In the genomic region with DNA sequence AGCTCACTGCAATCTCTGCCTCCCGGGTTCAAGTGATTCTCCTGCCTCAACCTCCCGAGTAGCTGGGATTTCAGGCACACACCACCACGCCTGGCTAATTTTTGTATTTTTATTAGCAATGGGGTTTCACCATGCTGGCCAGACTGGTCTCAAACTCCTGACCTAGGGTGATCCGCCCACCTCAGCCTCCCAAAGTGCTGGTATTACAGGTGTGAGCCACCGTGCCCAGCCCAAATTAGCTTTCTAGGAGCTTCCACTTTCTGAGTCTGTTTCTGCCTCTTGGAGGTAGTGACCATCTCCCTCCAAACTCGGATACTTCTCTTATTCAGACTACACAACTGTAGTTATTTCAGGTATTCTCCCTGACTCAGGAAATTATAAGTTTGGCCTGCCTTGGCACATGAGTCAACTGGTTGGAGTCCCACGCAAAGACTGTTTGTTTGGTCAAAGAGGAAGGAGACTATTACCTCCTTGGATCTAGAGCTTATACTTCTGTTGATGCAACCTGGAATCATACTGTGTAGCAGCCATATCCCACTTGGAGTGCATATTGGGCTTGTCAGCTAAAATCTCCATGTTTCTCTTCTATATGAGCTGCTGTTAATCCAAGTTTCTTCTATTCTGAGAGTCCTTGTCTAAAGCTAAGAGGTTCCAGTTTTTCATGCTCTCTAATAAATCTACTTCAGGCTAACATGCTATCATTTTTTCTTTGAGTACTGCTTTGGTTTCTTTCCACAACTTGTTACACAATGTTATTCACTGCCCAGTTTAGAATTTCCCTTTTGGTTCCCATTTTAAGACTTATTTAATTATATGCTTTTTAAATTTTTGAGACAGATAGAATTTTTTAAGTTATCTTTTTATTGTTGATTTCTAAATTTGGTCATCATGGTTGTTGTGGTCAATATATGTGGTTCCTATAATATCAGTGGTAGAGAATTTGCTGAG, we compare ENCODE assay signal across 11 cellular contexts. TPM values are rescaled to one million over a fixed set of nuclear protein-coding genes. Genes with fewer than 3 reads are reported as not detected.
DNase-seq lines count a peak whose midpoint lies in the region; ATAC-seq, FAIRE-seq and TF ChIP-seq lines count a peak whose summit lies in the region.
"Had no signal": no experiment of that assay in that cellular context is flagged by ENCODE, and none has a peak within 500 bp of the region (broad histone marks: within the 10 kb centered on the region; RNA-seq: fewer than 3 reads in every experiment).

No MANE protein-coding gene starts in this region.

- no peak overlapping the region for H2BK120ac ChIP-seq in IMR-90 (ENCODE audit: low read depth, low read length)
- H2BK120ac ChIP-seq in mesenchymal stem cell (ENCODE audit: low read depth, low read length) = no peak overlapping the region

- TF ChIP-seq POLR2A in IMR-90 (IDR thresholded peaks at IDR 0.05; ENCODE audit: low read depth, low read length) = no peak
- TF ChIP-seq POLR2A in breast epithelium (IDR thresholded peaks at IDR 0.05) = no peak

- H3K14ac ChIP-seq in IMR-90 (replicated peaks; ENCODE audit: low read depth, low read length) = peak overlapping the region; percentile 1; the same call in 1 of the 2 replicates
- no peak overlapping the region for H3K14ac ChIP-seq in mesenchymal stem cell (ENCODE audit: low read length in 2 of 2)

- intact Hi-C loops in IMR-90 (cut with micrococcal nuclease) = no loop called here
- intact Hi-C loops in breast epithelium (cut with DNase I; ENCODE audit: low total_unique reads) = loop anchor here (10.0 kb wide), 1 partner anchor 66 kb away; no protein-coding TSS in a partner anchor

- H3K23ac ChIP-seq in IMR-90 (ENCODE audit: low read depth, low read length) (peak overlapping the region; percentile 6; the same call in 1 of the 2 replicates), mesenchymal stem cell (ENCODE audit: low read length in 2 of 2) (no peak overlapping the region)

- H4K8ac ChIP-seq in IMR-90 (ENCODE audit: low read depth in 2 of 2, low read length in 2 of 2) (peak overlapping the region in 1 of 2 experiments; percentile 10; a peak in 1 of 4 replicates), mesenchymal stem cell (ENCODE audit: low read length) (no peak overlapping the region)

- 100% methylated on average over 2 of the region's 7 CpGs; no CpG with 5 or more reads in 1 of the 2 experiments for WGBS in IMR-90 (ENCODE audit: extremely low coverage in 2 of 2, insufficient read length in 1 of 2), 2 experiments
- WGBS in mesenchymal stem cell = 84% methylated on average over 7 of the region's 7 CpGs

- peak overlapping the region; percentile 22 for H2BK5ac ChIP-seq in IMR-90 (ENCODE audit: low read depth, low read length, poor library complexity, severe bottlenecking)
- no peak overlapping the region for H2BK5ac ChIP-seq in mesenchymal stem cell (ENCODE audit: low read depth, low read length, poor library complexity, severe bottlenecking)

- TF ChIP-seq RAD21 in IMR-90 (IDR thresholded peaks at IDR 0.05; ENCODE audit: low read length) = no peak

- TF ChIP-seq CTCF in IMR-90 (conservative IDR thresholded peaks at IDR 0.05; ENCODE audit: low read depth, low read length) = no peak
- TF ChIP-seq CTCF in breast epithelium (IDR thresholded peaks at IDR 0.05) = no peak

- H3K4me2 ChIP-seq in IMR-90 (ENCODE audit: low read depth, low read length) (peak overlapping the region; percentile 20; the same call in 1 of the 2 replicates), mesenchymal stem cell (ENCODE audit: low read length, poor library complexity, severe bottlenecking) (no peak overlapping the region)

- DNase-seq in 8988T (peak; percentile 47), IMR-90 (peak; percentile 48), breast epithelium (ENCODE audit: low spot score in 2 of 2) (no peak), mesenchymal stem cell (no peak), frontal cortex (ENCODE audit: low spot score in 2 of 2) (no peak), dedifferentiated amniotic fluid mesenchymal stem cell (ENCODE audit: extremely low spot score) (no peak)
- DNase-seq: RPMI8226 had no signal

- in situ Hi-C loops in IMR-90 (cut with MboI; ENCODE audit: low sequenced_read_pairs) = no loop called here

- H3K4ac ChIP-seq in IMR-90 (ENCODE audit: low read depth, low read length) (peak overlapping the region; percentile 42; the same call in 1 of the 2 replicates), mesenchymal stem cell (ENCODE audit: low read depth in 1 of 2, low read length in 2 of 2) (no peak overlapping the region)

- peak; percentile 30; the same call in 1 of the 2 replicates for ATAC-seq in IMR-90 (ENCODE audit: low read depth)
- no peak for ATAC-seq in HG03097 (IDR thresholded peaks at IDR 0.05; ENCODE audit: low FRiP score, unreplicated experiment)
- no peak for ATAC-seq in HG02852 (IDR thresholded peaks at IDR 0.05; ENCODE audit: unreplicated experiment)

- H2BK12ac ChIP-seq in mesenchymal stem cell (ENCODE audit: low read length in 2 of 2) = no peak overlapping the region

- H2AFZ ChIP-seq in IMR-90 (replicated peaks; ENCODE audit: low read length, poor library complexity) = no peak overlapping the region
- no peak overlapping the region for H2AFZ ChIP-seq in mesenchymal stem cell (ENCODE audit: low read depth, low read length)

- peaks cover 11 to 92% of the 10 kb centered on the region in 2 experiments for H3K79me1 ChIP-seq in IMR-90 (ENCODE audit: low read depth in 1 of 2, low read length in 2 of 2)
- H3K79me1 ChIP-seq in mesenchymal stem cell (replicated peaks; ENCODE audit: low read length, poor library complexity, severe bottlenecking) = peaks cover 7% of the 10 kb centered on the region

- POLR2A ChIA-PET in IMR-90 (lab: Charles Lee; ENCODE audit: unreplicated experiment) = interaction anchor here (1.6 kb wide), 1 partner anchor 78 kb away, joined by 4 read pairs; no protein-coding TSS in a partner anchor

- H3K27ac ChIP-seq in IMR-90 (ENCODE audit: insufficient read depth, low read length) (peak overlapping the region; percentile 43; the same call in 1 of the 2 replicates), breast epithelium (peak overlapping the region; percentile 97 to 100), mesenchymal stem cell (ENCODE audit: low read length, poor library complexity, severe bottlenecking) (no peak overlapping the region)
- H3K27ac ChIP-seq: testis had no signal

- no peaks in the 10 kb centered on the region for H3K9me3 ChIP-seq in IMR-90 (ENCODE audit: control insufficient read depth, insufficient read depth, low read length)
- no peaks in the 10 kb centered on the region for H3K9me3 ChIP-seq in breast epithelium
- no peaks in the 10 kb centered on the region for H3K9me3 ChIP-seq in mesenchymal stem cell (ENCODE audit: control insufficient read depth, low read length)
- H3K9me3 ChIP-seq: testis had no signal

- H4K5ac ChIP-seq in IMR-90 (ENCODE audit: low read depth, low read length) = peak overlapping the region; percentile 56

- H3K4me1 ChIP-seq in IMR-90 (ENCODE audit: control insufficient read depth, insufficient read depth, low read length) (peaks cover 29% of the 10 kb centered on the region), breast epithelium (peaks cover 0 to 11% of the 10 kb centered on the region in 2 donors), mesenchymal stem cell (ENCODE audit: control insufficient read depth, insufficient read depth, low read depth, low read length) (peaks cover 31% of the 10 kb centered on the region)

- H3K27me3 ChIP-seq in IMR-90 (ENCODE audit: control insufficient read depth, insufficient read depth, low read length) (no peaks in the 10 kb centered on the region), breast epithelium (no peaks in the 10 kb centered on the region), mesenchymal stem cell (ENCODE audit: control insufficient read depth in 1 of 2, insufficient read depth in 1 of 2, low read length in 2 of 2) (no peaks in the 10 kb centered on the region)
- H3K27me3 ChIP-seq: testis had no signal

- no peak overlapping the region for H3K4me3 ChIP-seq in IMR-90 (ENCODE audit: insufficient read depth, low read depth, low read length)
- H3K4me3 ChIP-seq in breast epithelium = no peak overlapping the region
- no peak overlapping the region for H3K4me3 ChIP-seq in mesenchymal stem cell (ENCODE audit: insufficient read depth in 1 of 2, low read depth in 1 of 2, low read length in 2 of 2)
- H3K4me3 ChIP-seq: testis had no signal

- H4K91ac ChIP-seq in IMR-90 (ENCODE audit: insufficient read depth, low read depth, low read length) (0 out of 2 replicates have a peak overlapping the region, but pooled peaks have one; percentile 37), mesenchymal stem cell (ENCODE audit: low read length) (no peak overlapping the region)

- no peak overlapping the region for H3K9ac ChIP-seq in IMR-90 (ENCODE audit: low read depth, low read length)
- H3K9ac ChIP-seq in mesenchymal stem cell (ENCODE audit: low read length) = peak overlapping the region; percentile 10

- no peak for FAIRE-seq in frontal cortex (lab: Jason Lieb, UNC)
- FAIRE-seq: D721Med had no signal

- H3K18ac ChIP-seq in IMR-90 (ENCODE audit: low read depth, low read length) (peak overlapping the region; percentile 21; the same call in 1 of the 2 replicates), mesenchymal stem cell (ENCODE audit: low read depth in 1 of 2, low read length in 2 of 2) (no peak overlapping the region)

- BruUV-seq in IMR-90 (replicated peaks; lab: Mats Ljungman, UMichigan) = no TSS peak

- H2AK5ac ChIP-seq in IMR-90 (ENCODE audit: low read depth, low read length) (no peak overlapping the region; the same call in 1 of the 2 replicates), mesenchymal stem cell (ENCODE audit: low read length, severe bottlenecking) (no peak overlapping the region)

- H2BK15ac ChIP-seq in IMR-90 (ENCODE audit: low read depth, low read length) (no peak overlapping the region), mesenchymal stem cell (ENCODE audit: low read depth, poor library complexity, severe bottlenecking) (no peak overlapping the region)

- no peak overlapping the region for H2AK9ac ChIP-seq in IMR-90 (replicated peaks; ENCODE audit: low read depth, low read length, poor library complexity)

- no peak overlapping the region for H2BK20ac ChIP-seq in IMR-90 (ENCODE audit: low read depth, low read length)

- CTCF ChIA-PET in IMR-90 (lab: Yijun Ruan, JAX) = interaction anchor here (0.7 to 1.2 kb wide), 2 partner anchors 87 to 90 kb away, joined by 3 read pairs; no protein-coding TSS in a partner anchor

- no peak overlapping the region for H3K56ac ChIP-seq in IMR-90 (ENCODE audit: extremely low read depth, insufficient read depth, low read length)

- H3K36me3 ChIP-seq in IMR-90 (ENCODE audit: control insufficient read depth, insufficient read depth, low read length) (peaks cover 42% of the 10 kb centered on the region), breast epithelium (no peaks in the 10 kb centered on the region), mesenchymal stem cell (ENCODE audit: control insufficient read depth in 1 of 2, insufficient read depth in 2 of 2, low read depth in 1 of 2, low read length in 2 of 2) (peaks cover 13 to 16% of the 10 kb centered on the region in 2 experiments)

- dilution Hi-C loops in IMR-90 (cut with HindIII; ENCODE audit: low sequenced_read_pairs, unreplicated experiment) = no loop called here

- peaks cover 29% of the 10 kb centered on the region for H3K9me1 ChIP-seq in IMR-90 (ENCODE audit: insufficient read depth, low read length)

- peaks cover 41% of the 10 kb centered on the region for H4K20me1 ChIP-seq in IMR-90 (ENCODE audit: insufficient read depth, low read length)

RNA-seq across cellular contexts. Expression of gene IL4R, which starts 7.5 kb away (rescaled TPM):
- total RNA-seq in IMR-90 (2012; rRNA removed) = 6.3 and 8.3 TPM in 2 replicates
- 18.7 and 21.5 TPM in 2 replicates for polyA plus RNA-seq in IMR-90 (2012; rRNA removed)
- 10.3 and 18.0 TPM in 2 replicates for polyA plus RNA-seq in IMR-90 (2012; cell fraction: cytosol; rRNA removed)
- polyA plus RNA-seq in IMR-90 (2012; cell fraction: nucleus; rRNA removed; ENCODE audit: low replicate concordance) = 32.7 and 42.5 TPM in 2 replicates
- 10 to 100 TPM; 18.7 to 53.4 (median 51.8) TPM for total RNA-seq in breast epithelium
- polyA plus RNA-seq in mesenchymal stem cell (2013, experiment 1 of 2) = 79.3 TPM
- 85.4 TPM for polyA plus RNA-seq in mesenchymal stem cell (2013, experiment 2 of 2)
- 1.6 TPM for total RNA-seq in frontal cortex

RNA-seq across cellular contexts. Expression of gene NSMCE1, which starts 52.7 kb away (rescaled TPM):
- 120 and 130 TPM in 2 replicates for total RNA-seq in IMR-90 (2012; rRNA removed)
- 47.5 and 48.0 TPM in 2 replicates for polyA plus RNA-seq in IMR-90 (2012; rRNA removed)
- polyA plus RNA-seq in IMR-90 (2012; cell fraction: cytosol; rRNA removed) = 36.6 and 48.8 TPM in 2 replicates
- polyA plus RNA-seq in IMR-90 (2012; cell fraction: nucleus; rRNA removed; ENCODE audit: low replicate concordance) = 13.4 and 21.5 TPM in 2 replicates
- 10 to 100 TPM; 32.4 to 54.6 (median 51.8) TPM for total RNA-seq in breast epithelium
- polyA plus RNA-seq in mesenchymal stem cell (2013, experiment 1 of 2) = 52.8 TPM
- 54.6 TPM for polyA plus RNA-seq in mesenchymal stem cell (2013, experiment 2 of 2)
- total RNA-seq in frontal cortex = 35.1 TPM

Comparison
In these comparisons a context has a peak if more than half of its experiments do, and no peak if none do; other contexts are left out.
1. DNase-seq: peak in 8988T (single experiment) and IMR-90 (single experiment); none in breast epithelium (0 of 2), mesenchymal stem cell (single experiment), frontal cortex (0 of 2) and dedifferentiated amniotic fluid mesenchymal stem cell (single experiment).